ENCODE assay signal across 33 cellular contexts in the genomic region with DNA sequence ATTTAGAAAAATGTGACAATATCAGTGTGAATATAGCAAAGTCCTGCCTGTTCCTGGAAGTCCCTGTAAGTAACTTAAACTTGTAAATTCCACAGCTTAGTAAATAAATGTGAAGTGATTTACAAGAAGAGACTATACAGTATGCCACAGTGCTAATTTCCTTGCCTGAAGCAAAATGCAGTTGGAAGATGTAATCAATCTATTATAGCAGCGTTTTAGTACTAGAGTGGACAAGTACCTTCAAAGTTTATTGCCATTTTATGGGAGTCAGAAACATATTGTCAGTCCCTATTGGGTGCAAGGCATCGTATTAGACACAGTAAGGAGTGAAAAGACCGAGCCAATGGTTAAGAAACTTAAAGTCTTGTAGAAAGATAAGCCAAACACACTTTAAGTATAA.
DNase-seq lines count a peak whose midpoint lies in the region; ATAC-seq and TF ChIP-seq lines count a peak whose summit lies in the region.
"Had no signal": no experiment of that assay in that cellular context is flagged by ENCODE, and none has a peak within 500 bp of the region (broad histone marks: within the 10 kb centered on the region; RNA-seq: fewer than 3 reads in every experiment).

No MANE protein-coding gene starts in this region.

- no peak overlapping the region for H3K4me3 ChIP-seq in smooth muscle cell
- H3K4me3 ChIP-seq: A549; BLaER1; BLaER1 treated with 17β-estradiol and CSF1 and Interleukin-3, amounts not matched to agents 10 nM and 100 nM had no signal

- no peak overlapping the region for H3K27ac ChIP-seq in smooth muscle cell (ENCODE audit: low read depth)
- H3K27ac ChIP-seq: 22Rv1; A549; BLaER1; BLaER1 treated with 17β-estradiol and CSF1 and Interleukin-3, amounts not matched to agents 10 nM and 100 nM; C4-2B had no signal

- POLR2A ChIA-PET in HEK293T (lab: Yijun Ruan, JAX), result no interaction called here

- no peak overlapping the region for H3K9ac ChIP-seq in smooth muscle cell (ENCODE audit: low read depth)
- H3K9ac ChIP-seq: BLaER1; BLaER1 treated with 17β-estradiol and CSF1 and Interleukin-3, amounts not matched to agents 10 nM and 100 nM had no signal

- 38% methylated on average over 3 of the region's 3 CpGs for WGBS in smooth muscle cell (ENCODE audit: low lambda C conversion rate)

- H4K20me1 ChIP-seq in smooth muscle cell (ENCODE audit: low read depth), result no peaks in the 10 kb centered on the region
- H4K20me1 ChIP-seq: BLaER1; BLaER1 treated with 17β-estradiol and CSF1 and Interleukin-3, amounts not matched to agents 10 nM and 100 nM had no signal

- peak; percentile 8 for DNase-seq in EH (ENCODE audit: low read depth)
- DNase-seq in HEK293T (ENCODE audit: extremely low spot score), result peak; percentile 21
- DNase-seq in M059J (ENCODE audit: low read depth), result peak; percentile 7
- DNase-seq in smooth muscle cell (lab: John Stamatoyannopoulos, UW; ENCODE audit: unreplicated experiment), result no peak
- DNase-seq in NCI-H2029 treated with DMSO at 0.1 percent for 48 hours (lab: John Stamatoyannopoulos, UW), result no peak
- DNase-seq: 8988T; ACHN; AML-193; BE2C; C1 segment of cervical spinal cord; Caco-2; Calu3; CD4-positive, alpha-beta memory T cell; CD4-positive, alpha-beta T cell; CD4-positive, CD25-positive, alpha-beta regulatory T cell; CD8-positive, alpha-beta memory T cell; CD8-positive, alpha-beta T cell; COR-L47; DMS 273 treated with DMSO at 0.1 percent for 48 hours; DMS153; DMS53; DMS79; DMS79 treated with DMSO at 0.1 percent for 48 hours; DND-41; EL had no signal

- no peaks in the 10 kb centered on the region for H3K4me1 ChIP-seq in smooth muscle cell (ENCODE audit: low read depth)
- H3K4me1 ChIP-seq: A549, BE2C, BLaER1, Caco-2 had no signal

- CTCF ChIA-PET in HEK293T (lab: Yijun Ruan, JAX), result no interaction called here

- ATAC-seq in HG03095 (IDR thresholded peaks at IDR 0.05; ENCODE audit: unreplicated experiment) (no peak), HG03097 (IDR thresholded peaks at IDR 0.05; ENCODE audit: low FRiP score, unreplicated experiment) (no peak), GM18517 (IDR thresholded peaks at IDR 0.05; ENCODE audit: unreplicated experiment) (no peak)
- ATAC-seq: A549; CD8-positive, alpha-beta T cell had no signal

- H3K36me3 ChIP-seq in smooth muscle cell (ENCODE audit: low read depth), result no peaks in the 10 kb centered on the region
- H3K36me3 ChIP-seq: BE2C; BLaER1; BLaER1 treated with 17β-estradiol and CSF1 and Interleukin-3, amounts not matched to agents 10 nM and 100 nM had no signal

- H3K4me2 ChIP-seq in smooth muscle cell, result no peak overlapping the region
- H3K4me2 ChIP-seq: A549; BLaER1; BLaER1 treated with 17β-estradiol and CSF1 and Interleukin-3, amounts not matched to agents 10 nM and 100 nM had no signal

- H3K27me3 ChIP-seq in smooth muscle cell (ENCODE audit: low read depth), result no peaks in the 10 kb centered on the region
- H3K27me3 ChIP-seq: BE2C; BLaER1; BLaER1 treated with 17β-estradiol and CSF1 and Interleukin-3, amounts not matched to agents 10 nM and 100 nM had no signal

- no peaks in the 10 kb centered on the region for H3K79me2 ChIP-seq in smooth muscle cell (ENCODE audit: low read depth)

- H3K9me3 ChIP-seq in smooth muscle cell (replicated peaks; ENCODE audit: low read depth), result no peaks in the 10 kb centered on the region
- H3K9me3 ChIP-seq: A549; BE2C; BLaER1; BLaER1 treated with 17β-estradiol and CSF1 and Interleukin-3, amounts not matched to agents 10 nM and 100 nM; Caco-2 had no signal

- no peaks in the 10 kb centered on the region for H3F3A ChIP-seq in smooth muscle cell (ENCODE audit: low read depth)

- TF ChIP-seq CTCF in smooth muscle cell (IDR thresholded peaks at IDR 0.05; ENCODE audit: borderline replicate concordance, insufficient read depth, poor library complexity, severe bottlenecking), result no peak

- H2AFZ ChIP-seq in smooth muscle cell (ENCODE audit: low read depth), result peak overlapping the region; percentile 43

TF ChIP-seq in HEK293T, 16 proteins besides CTCF, POLR2A, EP300 and RAD21:
- TF ChIP-seq, protein P1, sequence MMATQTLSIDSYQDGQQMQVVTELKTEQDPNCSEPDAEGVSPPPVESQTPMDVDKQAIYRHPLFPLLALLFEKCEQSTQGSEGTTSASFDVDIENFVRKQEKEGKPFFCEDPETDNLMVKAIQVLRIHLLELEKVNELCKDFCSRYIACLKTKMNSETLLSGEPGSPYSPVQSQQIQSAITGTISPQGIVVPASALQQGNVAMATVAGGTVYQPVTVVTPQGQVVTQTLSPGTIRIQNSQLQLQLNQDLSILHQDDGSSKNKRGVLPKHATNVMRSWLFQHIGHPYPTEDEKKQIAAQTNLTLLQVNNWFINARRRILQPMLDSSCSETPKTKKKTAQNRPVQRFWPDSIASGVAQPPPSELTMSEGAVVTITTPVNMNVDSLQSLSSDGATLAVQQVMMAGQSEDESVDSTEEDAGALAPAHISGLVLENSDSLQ (IDR thresholded peaks at IDR 0.05), result peak; percentile 88
- TF ChIP-seq ARNT (IDR thresholded peaks at IDR 0.05), result peak; percentile 47; the same call in 1 of the 2 replicates
- TF ChIP-seq CTBP1 (IDR thresholded peaks at IDR 0.05; ENCODE audit: borderline replicate concordance), result peak; percentile 81; the same call in 1 of the 2 replicates
- no peak for TF ChIP-seq LEF1 (IDR thresholded peaks at IDR 0.05; ENCODE audit: borderline replicate concordance)

Comparison
In these comparisons a context has a peak if more than half of its experiments do, and no peak if none do; other contexts are left out.
1. DNase-seq: peak in EH (single experiment), HEK293T (single experiment) and M059J (single experiment); none in smooth muscle cell (single experiment) and NCI-H2029 treated with DMSO at 0.1 percent for 48 hours (single experiment).